In genomic region chr10:60810437-60811182, GRCh38 we compare ENCODE assay signal across 12 cellular contexts. TPM values are rescaled to one million over a fixed set of nuclear protein-coding genes. Genes with fewer than 3 reads are reported as not detected.
DNase-seq lines count a peak whose midpoint lies in the region; ATAC-seq and TF ChIP-seq lines count a peak whose summit lies in the region.
"Had no signal": no experiment of that assay in that cellular context is flagged by ENCODE, and none has a peak within 500 bp of the region (broad histone marks: within the 10 kb centered on the region; RNA-seq: fewer than 3 reads in every experiment).

No MANE protein-coding gene starts in this region.

- no peaks in the 10 kb centered on the region for H3K36me3 ChIP-seq in SK-N-SH (replicated peaks in 1 of 2; ENCODE audit: control insufficient read depth in 1 of 2, insufficient read depth in 2 of 2, low read length in 1 of 2)

- peak overlapping the region; percentile 2; the same call in 1 of the 2 replicates for H3K4me2 ChIP-seq in SK-N-SH

- CTCF ChIA-PET in SK-N-SH (lab: Yijun Ruan, JAX): no interaction called here

- peak overlapping the region; percentile 50; the same call in 1 of the 2 replicates for H2AFZ ChIP-seq in SK-N-SH (ENCODE audit: low read depth)

- TF ChIP-seq CTCF in C4-2B (conservative IDR thresholded peaks at IDR 0.05): no peak; the same call in 1 of the 2 replicates
- TF ChIP-seq CTCF in SK-N-SH (IDR thresholded peaks at IDR 0.05): no peak

- peaks cover 0 to 9% of the 10 kb centered on the region in 2 experiments; a peak in 2 of 4 replicates for H3K4me1 ChIP-seq in SK-N-SH (ENCODE audit: control insufficient read depth in 1 of 2, insufficient read depth in 2 of 2, low read depth in 1 of 2, low read length in 1 of 2)

- H3K9me3 ChIP-seq in SK-N-SH: no peaks in the 10 kb centered on the region

- no peak for TF ChIP-seq RAD21 in SK-N-SH (IDR thresholded peaks at IDR 0.05; ENCODE audit: low read length)

- no peaks in the 10 kb centered on the region for H3K79me2 ChIP-seq in SK-N-SH (ENCODE audit: insufficient read depth)

- H3K27ac ChIP-seq in C4-2B (peak overlapping the region; percentile 20; the same call in 1 of the 2 replicates), SK-N-SH (ENCODE audit: low read depth in 2 of 2, low read length in 1 of 2) (peak overlapping the region in 1 of 2 experiments; percentile 66; a peak in 2 of 4 replicates)

- no peak for TF ChIP-seq EP300 in SK-N-SH (IDR thresholded peaks at IDR 0.05; ENCODE audit: borderline replicate concordance in 1 of 2, low read depth in 1 of 2, low read length in 1 of 2)

- H3K4me3 ChIP-seq in SK-N-SH (ENCODE audit: low read depth in 2 of 2, low read length in 1 of 2): no peak overlapping the region

- no peaks in the 10 kb centered on the region for H3K27me3 ChIP-seq in SK-N-SH (ENCODE audit: insufficient read depth)

- ATAC-seq in HG02885 (IDR thresholded peaks at IDR 0.05; ENCODE audit: poor library complexity, unreplicated experiment) (no peak), HG03175 (IDR thresholded peaks at IDR 0.05; ENCODE audit: unreplicated experiment) (no peak)

- DNase-seq in SK-N-SH (no peak), globus pallidus (ENCODE audit: low spot score) (peak; percentile 55), pons (ENCODE audit: low spot score) (peak; percentile 73), iPS-NIHi11 (ENCODE audit: low spot score) (no peak)
- no peak for DNase-seq in stimulated activated CD4-positive, alpha-beta T cell treated with anti-CD3 and anti-CD28 coated beads, Interleukin-2, amount 100 ng/mL, for 48 hours
- DNase-seq: activated T-cell treated with anti-CD3 and anti-CD28 coated beads, Interleukin-2, amount 50 U/mL, for 1 hour; effector memory CD4-positive, alpha-beta T cell; naive B cell; SHP77 had no signal

- H3K9ac ChIP-seq in SK-N-SH: no peak overlapping the region

- POLR2A ChIA-PET in SK-N-SH (lab: Yijun Ruan, JAX): no interaction called here

- WGBS in SK-N-SH (ENCODE audit: low lambda C conversion rate): 87% methylated on average over 4 of the region's 4 CpGs

- H4K20me1 ChIP-seq in SK-N-SH (ENCODE audit: insufficient read depth): no peaks in the 10 kb centered on the region

- H3K9me2 ChIP-seq in SK-N-SH: no peaks in the 10 kb centered on the region

- H3F3A ChIP-seq in SK-N-SH (replicated peaks; ENCODE audit: insufficient read depth): no peaks in the 10 kb centered on the region

TF ChIP-seq in SK-N-SH, 30 proteins besides CTCF, POLR2A, EP300 and RAD21:
- peak; percentile 42; the same call in 1 of the 2 replicates for TF ChIP-seq USF1 (IDR thresholded peaks at IDR 0.05; ENCODE audit: borderline replicate concordance, low read depth)
- peak; percentile 50; the same call in 1 of the 2 replicates for TF ChIP-seq MEF2A (IDR thresholded peaks at IDR 0.05; ENCODE audit: borderline replicate concordance, low read depth)
- no peak for TF ChIP-seq GATA2 (CRISPR knock-in tag; IDR thresholded peaks at IDR 0.05)

RNA-seq across cellular contexts. Expression of gene CDK1, which starts 32.3 kb away (rescaled TPM):
- polyA plus RNA-seq in SK-N-SH (2012; rRNA removed): 20.8 and 22.3 TPM in 2 replicates
- 30.9 and 34.5 TPM in 2 replicates for polyA plus RNA-seq in SK-N-SH (2012; cell fraction: cytosol; rRNA removed)
- polyA plus RNA-seq in SK-N-SH (2012; cell fraction: nucleus; rRNA removed): 9.5 and 24.2 TPM in 2 replicates

Comparison
In these comparisons a context has a peak if more than half of its experiments do, and no peak if none do; other contexts are left out.
1. DNase-seq: peak in globus pallidus (single experiment) and pons (single experiment); none in SK-N-SH (single experiment), iPS-NIHi11 (single experiment) and stimulated activated CD4-positive, alpha-beta T cell treated with anti-CD3 and anti-CD28 coated beads, Interleukin-2, amount 100 ng/mL, for 48 hours (0 of 2).